ENCODE assay signal across 18 cellular contexts in the genomic region with DNA sequence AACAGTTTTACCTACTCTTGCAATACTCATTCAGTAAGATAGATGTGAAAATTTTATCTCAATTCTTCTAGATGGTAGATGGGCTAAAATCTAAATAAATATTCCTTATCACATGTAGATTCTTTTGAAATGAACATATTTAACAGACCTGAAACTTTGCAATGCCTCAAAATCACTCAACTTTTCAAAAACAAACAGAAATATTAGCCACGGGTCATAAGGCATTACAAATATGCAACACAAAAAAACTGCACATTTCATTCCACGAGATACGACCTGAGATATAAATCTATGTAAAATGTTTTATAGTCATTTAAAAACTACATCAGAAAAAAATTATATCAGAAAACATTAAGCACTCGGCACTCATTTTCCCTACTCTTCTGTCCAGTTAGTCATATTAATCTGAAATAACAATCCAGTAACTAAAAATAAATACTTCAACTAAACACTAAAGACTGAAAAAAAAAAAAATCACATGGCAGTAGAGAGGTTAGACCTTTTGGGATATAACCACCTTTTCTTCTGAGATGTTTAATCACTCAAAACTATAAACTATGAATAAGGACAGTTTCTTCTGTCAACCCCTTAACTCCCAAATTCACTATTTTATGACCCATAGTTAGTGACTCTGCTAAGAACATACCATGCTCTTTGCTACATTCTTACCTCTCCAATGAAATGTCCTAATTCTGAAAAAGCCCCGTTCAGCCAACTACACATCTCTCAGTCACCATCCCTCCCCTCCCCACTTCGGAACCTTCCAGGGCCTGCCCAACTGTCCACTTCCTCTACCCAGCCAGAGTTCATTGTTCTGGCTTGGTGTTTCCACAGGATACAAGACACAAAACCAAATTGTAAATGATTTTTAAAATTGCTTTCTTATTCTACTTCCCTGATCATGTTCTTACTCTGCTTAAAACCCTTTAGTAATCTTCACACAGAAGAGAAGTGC. TPM values are rescaled to one million over a fixed set of nuclear protein-coding genes. Genes with fewer than 3 reads are reported as not detected.
DNase-seq lines count a peak whose midpoint lies in the region; ATAC-seq, FAIRE-seq and TF ChIP-seq lines count a peak whose summit lies in the region.
"Had no signal": no experiment of that assay in that cellular context is flagged by ENCODE, and none has a peak within 500 bp of the region (broad histone marks: within the 10 kb centered on the region; RNA-seq: fewer than 3 reads in every experiment).

No MANE protein-coding gene starts in this region.

- peaks cover 47% of the 10 kb centered on the region for H3K4me1 ChIP-seq in A673 (ENCODE audit: insufficient read depth, low read length, poor library complexity, severe bottlenecking)
- peaks cover 30% of the 10 kb centered on the region for H3K4me1 ChIP-seq in HEK293 (ENCODE audit: control insufficient read depth, insufficient read depth, low read length)
- H3K4me1 ChIP-seq in GM12878 (ENCODE audit: control insufficient read depth, insufficient read depth, low read length), result no peaks in the 10 kb centered on the region
- no peaks in the 10 kb centered on the region for H3K4me1 ChIP-seq in right cardiac atrium (ENCODE audit: control insufficient read depth, insufficient read depth, low read length)

- H3K4me2 ChIP-seq in GM12878 (ENCODE audit: control insufficient read depth, insufficient read depth), result no peak overlapping the region

- no peaks in the 10 kb centered on the region; the same call in none of the 2 replicates for H3K79me2 ChIP-seq in GM12878 (ENCODE audit: control insufficient read depth, insufficient read depth, low read length)

- TF ChIP-seq CTCF in A673 (conservative IDR thresholded peaks at IDR 0.05; ENCODE audit: low read depth, low read length) (no peak), HEK293 (tag by site-specific recombination; IDR thresholded peaks at IDR 0.05) (no peak), GM12878 (IDR thresholded peaks at IDR 0.05 in 2 of 3, conservative IDR thresholded peaks at IDR 0.05 in 1 of 3; ENCODE audit: control insufficient read depth in 2 of 3, extremely low read depth in 1 of 3, insufficient read depth in 1 of 3, low read depth in 3 of 3, low read length in 3 of 3) (no peak)

- no peak for FAIRE-seq in GM12878 (lab: Jason Lieb, UNC)

- DNase-seq in A673 (ENCODE audit: low spot score), result no peak
- DNase-seq in GM12878 (ENCODE audit: low read depth, low spot score), result no peak
- no peak for DNase-seq in right cardiac atrium
- DNase-seq in activated naive CD8-positive, alpha-beta T cell treated with anti-CD3 and anti-CD28 coated beads for 36 hours, result no peak
- DNase-seq in inferior parietal cortex (ENCODE audit: extremely low spot score), result no peak
- no peak for DNase-seq in activated CD4-positive, alpha-beta T cell treated with anti-CD3 and anti-CD28 coated beads for 4 hours
- DNase-seq: activated effector memory CD4-positive, alpha-beta T cell treated with anti-CD3 and anti-CD28 coated beads, Interleukin-2, amount 50 U/mL, for 16 hours; amygdala; CD4-positive, alpha-beta T cell; cerebellar nuclear complex; GM23248; left colon; MM.1S; SIG-M5 had no signal

- H3K4me3 Mint-ChIP-seq in activated naive CD8-positive, alpha-beta T cell treated with anti-CD3 and anti-CD28 coated beads for 36 hours, result no peak overlapping the region
- H3K4me3 Mint-ChIP-seq: CD4-positive, alpha-beta T cell; stimulated activated effector memory CD8-positive, alpha-beta T cell treated with anti-CD3 and anti-CD28 coated beads, Interleukin-12 subunit alpha, Interleukin-12 subunit beta, amount 100 ng/mL, for 72 hours; T-helper 2 cell treated with Interferon-gamma antibody and Interleukin-4, amounts not matched to agents 5 μg/mL and 100 μg/mL, for 36 hours had no signal

- 60% methylated on average over 6 of the region's 6 CpGs for WGBS in GM12878 (ENCODE audit: insufficient coverage, insufficient replicate concordance, low lambda C conversion rate, missing lambda C conversion rate)
- WGBS in right cardiac atrium, result 62% methylated on average over 6 of the region's 6 CpGs

- H3K27ac ChIP-seq in A673 (ENCODE audit: low read depth, low read length, poor library complexity, severe bottlenecking), result peak overlapping the region; percentile 14
- peak overlapping the region; percentile 59 for H3K27ac ChIP-seq in HEK293 (ENCODE audit: extremely low read depth, low read depth, low read length)
- H3K27ac ChIP-seq in GM12878 (ENCODE audit: control insufficient read depth, insufficient read depth), result no peak overlapping the region
- H3K27ac ChIP-seq in right cardiac atrium (ENCODE audit: low read length), result peak overlapping the region; percentile 75
- H3K27ac ChIP-seq: GM23248 had no signal

- H2AFZ ChIP-seq in GM12878 (ENCODE audit: control insufficient read depth, low read depth, low read length), result no peak overlapping the region
- H2AFZ ChIP-seq: GM23248 had no signal

- H3K36me3 ChIP-seq in A673 (ENCODE audit: insufficient read depth, low read length, poor library complexity, severe bottlenecking) (no peaks in the 10 kb centered on the region), HEK293 (ENCODE audit: control insufficient read depth in 2 of 2, insufficient read depth in 1 of 2, low read length in 2 of 2) (no peaks in the 10 kb centered on the region), GM12878 (ENCODE audit: control insufficient read depth in 2 of 2, insufficient read depth in 2 of 2, low read length in 1 of 2) (no peaks in the 10 kb centered on the region)

- peaks cover 33% of the 10 kb centered on the region for H3K4me1 Mint-ChIP-seq in activated naive CD8-positive, alpha-beta T cell treated with anti-CD3 and anti-CD28 coated beads for 36 hours

- CTCF ChIA-PET in A673 (lab: Charles Lee), result no interaction called here
- CTCF ChIA-PET in HEK293 (lab: Yijun Ruan, JAX), result interaction anchor here (0.8 kb wide), 1 partner anchor 483 kb away, joined by 3 read pairs; no protein-coding TSS in a partner anchor
- CTCF ChIA-PET in GM12878 (lab: Yijun Ruan, JAX), result no interaction called here

- SMC1A ChIA-PET in GM12878 (lab: Charles Lee; ENCODE audit: uncharacterized antibody, unreplicated experiment), result interaction anchor here (1.0 to 1.8 kb wide), 3 partner anchors 13 to 28 kb away, joined by 4 to 5 read pairs (median 5); no protein-coding TSS in a partner anchor

- BruUV-seq in A673 (replicated peaks; lab: Mats Ljungman, UMichigan) (no TSS peak), GM12878 (replicated peaks; lab: Mats Ljungman, UMichigan) (no TSS peak)

- H3K9me3 Mint-ChIP-seq in activated naive CD8-positive, alpha-beta T cell treated with anti-CD3 and anti-CD28 coated beads for 36 hours, result no peaks in the 10 kb centered on the region
- H3K9me3 Mint-ChIP-seq: CD4-positive, alpha-beta T cell; stimulated activated effector memory CD8-positive, alpha-beta T cell treated with anti-CD3 and anti-CD28 coated beads, Interleukin-12 subunit alpha, Interleukin-12 subunit beta, amount 100 ng/mL, for 72 hours; T-helper 2 cell treated with Interferon-gamma antibody and Interleukin-4, amounts not matched to agents 5 μg/mL and 100 μg/mL, for 36 hours had no signal

- no peak for TF ChIP-seq POLR2A in GM12878 (IDR thresholded peaks at IDR 0.05; ENCODE audit: low read depth, low read length)

- intact Hi-C loops in A673 (cut with micrococcal nuclease; ENCODE audit: unreplicated experiment), result no loop called here
- intact Hi-C loops in GM12878 (cut with micrococcal nuclease; ENCODE audit: unreplicated experiment), result no loop called here
- intact Hi-C loops in right cardiac atrium (cut with DNase I), result no loop called here

- no peak overlapping the region for H3K9ac ChIP-seq in GM12878 (ENCODE audit: control insufficient read depth, insufficient read depth, low read length)
- H3K9ac ChIP-seq: GM23248 had no signal

- no peaks in the 10 kb centered on the region for H4K20me1 ChIP-seq in GM12878 (ENCODE audit: control insufficient read depth, insufficient read depth)

- RAD21 ChIA-PET in GM12878 (lab: Charles Lee; ENCODE audit: unreplicated experiment), result no interaction called here

- H3K27ac Mint-ChIP-seq in activated naive CD8-positive, alpha-beta T cell treated with anti-CD3 and anti-CD28 coated beads for 36 hours, result no peak overlapping the region
- H3K27ac Mint-ChIP-seq: CD4-positive, alpha-beta T cell; stimulated activated effector memory CD8-positive, alpha-beta T cell treated with anti-CD3 and anti-CD28 coated beads, Interleukin-12 subunit alpha, Interleukin-12 subunit beta, amount 100 ng/mL, for 72 hours; T-helper 2 cell treated with Interferon-gamma antibody and Interleukin-4, amounts not matched to agents 5 μg/mL and 100 μg/mL, for 36 hours had no signal

- H3K9me3 ChIP-seq in A673 (ENCODE audit: low read depth, low read length, poor library complexity, severe bottlenecking), result no peaks in the 10 kb centered on the region
- no peaks in the 10 kb centered on the region for H3K9me3 ChIP-seq in HEK293 (ENCODE audit: control insufficient read depth, insufficient read depth, low read depth, low read length)
- no peaks in the 10 kb centered on the region; the same call in 2 of the 3 replicates for H3K9me3 ChIP-seq in GM12878 (replicated peaks; ENCODE audit: control insufficient read depth, insufficient read depth, low read length)
- H3K9me3 ChIP-seq in right cardiac atrium (ENCODE audit: control insufficient read depth, low read length), result no peaks in the 10 kb centered on the region

- H3K27me3 ChIP-seq in A673 (replicated peaks; ENCODE audit: insufficient read depth, low read depth, low read length, poor library complexity) (no peaks in the 10 kb centered on the region), GM12878 (replicated peaks in 1 of 2; ENCODE audit: control insufficient read depth in 2 of 2, insufficient read depth in 2 of 2, low read length in 1 of 2) (peaks cover 0 to under 1% of the 10 kb centered on the region in 2 experiments; a peak in 1 of 4 replicates), right cardiac atrium (ENCODE audit: control insufficient read depth, insufficient read depth) (no peaks in the 10 kb centered on the region)

- no peak for TF ChIP-seq RAD21 in GM12878 (IDR thresholded peaks at IDR 0.05; ENCODE audit: insufficient read depth, low read depth, low read length)

- ATAC-seq in GM12878, result peak; percentile 24
- ATAC-seq in right cardiac atrium, result peak; percentile 46 to 53
- no peak for ATAC-seq in HG03521 (IDR thresholded peaks at IDR 0.05; ENCODE audit: unreplicated experiment)
- ATAC-seq: left colon; stimulated activated effector memory CD8-positive, alpha-beta T cell treated with anti-CD3 and anti-CD28 coated beads, Interleukin-12 subunit alpha, Interleukin-12 subunit beta, amount 100 ng/mL, for 72 hours had no signal

- TF ChIP-seq EP300 in GM12878 (IDR thresholded peaks at IDR 0.05; ENCODE audit: borderline replicate concordance in 1 of 2, control insufficient read depth in 1 of 2, low read depth in 2 of 2, low read length in 2 of 2), result no peak

- POLR2A ChIA-PET in A673 (lab: Charles Lee; ENCODE audit: low non-redundant PET), result no interaction called here
- POLR2A ChIA-PET in HEK293 (lab: Yijun Ruan, JAX), result interaction anchor here (1.5 kb wide), 1 partner anchor 267 kb away, joined by 6 read pairs; no protein-coding TSS in a partner anchor
- POLR2A ChIA-PET in GM12878 (lab: Charles Lee), result interaction anchor here (0.7 to 1.2 kb wide), 2 partner anchors 33 to 526 kb away, joined by 6 to 7 read pairs; no protein-coding TSS in a partner anchor

- peak overlapping the region; percentile 8 for H3K4me3 ChIP-seq in A673 (ENCODE audit: low read depth, low read length, poor library complexity, severe bottlenecking)
- H3K4me3 ChIP-seq in HEK293 (ENCODE audit: low read depth, low read length), result no peak overlapping the region
- no peak overlapping the region for H3K4me3 ChIP-seq in GM12878
- H3K4me3 ChIP-seq in right cardiac atrium (ENCODE audit: low read length), result no peak overlapping the region
- H3K4me3 ChIP-seq: GM23248 had no signal

- H3K36me3 Mint-ChIP-seq in activated naive CD8-positive, alpha-beta T cell treated with anti-CD3 and anti-CD28 coated beads for 36 hours, result peaks cover 17% of the 10 kb centered on the region
- H3K36me3 Mint-ChIP-seq: stimulated activated effector memory CD8-positive, alpha-beta T cell treated with anti-CD3 and anti-CD28 coated beads, Interleukin-12 subunit alpha, Interleukin-12 subunit beta, amount 100 ng/mL, for 72 hours had no signal

- H3K27me3 Mint-ChIP-seq in activated naive CD8-positive, alpha-beta T cell treated with anti-CD3 and anti-CD28 coated beads for 36 hours, result peaks cover 19% of the 10 kb centered on the region

- in situ Hi-C loops in GM12878 (cut with MboI), result no loop called here

RNA-seq across cellular contexts. Expression of a gene that starts 6.4 kb away (rescaled TPM):
- total RNA-seq in A673 (2021) (34.0 and 37.0 TPM in 2 replicates), GM12878 (2014; rRNA removed) (7.1 and 7.4 TPM in 2 replicates), GM12878 (2014; rRNA removed; fragmentation: Illumina TruSeq; extraction: Trizol) (20.4 and 22.0 TPM in 2 replicates), GM12878 (2021) (9.2 and 12.9 TPM in 2 replicates), right cardiac atrium (10 to 100 TPM; 30.7 to 57.6 (median 46.8) TPM)
- total RNA-seq in GM12878 (2013; cell fraction: nucleolus; rRNA removed), result 22.6 and 25.0 TPM in 2 replicates
- polyA plus RNA-seq in GM12878 (2011; ENCODE audit: low read depth), result 1.5 TPM
- polyA plus RNA-seq in GM12878 (2011; rRNA removed) (0.96 and 1.5 TPM in 2 replicates), GM12878 (2014; fragmentation: Illumina TruSeq; extraction: Trizol) (10.0 and 14.4 TPM in 2 replicates), GM12878 (2014; fragmentation: Nextera tagmentation; extraction: Ambion mirVana) (1 to 10 TPM; 5.6 to 7.6 TPM), GM12878 (2014; rRNA removed) (5.0 and 6.0 TPM in 2 replicates), GM12878 (2016; fragmentation: Nextera tagmentation; extraction: Ambion mirVana) (1 to 10 TPM; 7.2 to 9.1 TPM), right cardiac atrium (10.0 TPM)
- polyA plus RNA-seq in GM12878 (2011; cell fraction: cytosol; rRNA removed), result 0.25 and 0.30 TPM in 2 replicates
- polyA plus RNA-seq in GM12878 (2011; cell fraction: nucleus; rRNA removed), result 0.31 and 0.45 TPM in 2 replicates
- polyA plus RNA-seq in GM12878 (2012), result 2.3 and 3.3 TPM in 2 replicates
- 0.88 and 3.4 TPM in 2 replicates for polyA minus RNA-seq in GM12878 (2011; rRNA and poly(A)+ RNA removed)
- 2.2 TPM in 1 of 2 replicates, not detected in the other for polyA minus RNA-seq in GM12878 (2011; cell fraction: cytosol; rRNA and poly(A)+ RNA removed)
- polyA minus RNA-seq in GM12878 (2011; cell fraction: nucleus; rRNA and poly(A)+ RNA removed), result 1.2 and 1.7 TPM in 2 replicates
- total RNA-seq in activated naive CD8-positive, alpha-beta T cell treated with anti-CD3 and anti-CD28 coated beads for 36 hours, result 10 to 100 TPM; 12.8 to 13.0 TPM
